Comparison of ENCODE assay signal across 8 cellular contexts in genomic region chr15:56365075-56365711, GRCh38. TPM values are rescaled to one million over a fixed set of nuclear protein-coding genes. Genes with fewer than 3 reads are reported as not detected.
DNase-seq lines count a peak whose midpoint lies in the region; ATAC-seq and TF ChIP-seq lines count a peak whose summit lies in the region.

Gene TEX9, plus strand, starts transcription at chr15:56365426. Its CDS starts 25 bp downstream, at chr15:56365451.

- no peak for TF ChIP-seq CTCF in fibroblast of mammary gland (conservative IDR thresholded peaks at IDR 0.05; ENCODE audit: control insufficient read depth, insufficient read depth, low read depth, low read length)
- TF ChIP-seq CTCF in natural killer cell (IDR thresholded peaks at IDR 0.05), result no peak

- H3K27ac ChIP-seq in HUES64 (ENCODE audit: low read depth, low read length), result peak within 1 kb of the TSS; percentile 46; the same call in 1 of the 2 replicates

- ATAC-seq in GM21526 (IDR thresholded peaks at IDR 0.05; ENCODE audit: low FRiP score, unreplicated experiment) (peak; percentile 87), natural killer cell (peak; percentile 73 to 91 (median 89))

- H3K27me3 ChIP-seq in HUES64 (ENCODE audit: insufficient read depth, low read length), result no peaks in the 10 kb centered on the region

- peaks cover 17 to 71% of the 10 kb centered on the region in 2 donors for H3K27me3 Mint-ChIP-seq in natural killer cell (ENCODE audit: low read depth in 2 of 2)

- DNase-seq in DMS114 treated with DMSO at 0.1 percent for 48 hours (lab: John Stamatoyannopoulos, UW; ENCODE audit: unreplicated experiment) (peak; percentile 65), OCI-M2 (lab: John Stamatoyannopoulos, UW; ENCODE audit: unreplicated experiment) (peak; percentile 55), fibroblast of mammary gland (ENCODE audit: low read depth) (peak; percentile 82), natural killer cell (peak; percentile 47)
- DNase-seq in activated T-cell treated with anti-CD3 and anti-CD28 coated beads, Interleukin-2, amount 50 U/mL, for 48 hours, result peak; percentile 84 to 87
- DNase-seq in stimulated activated naive CD4-positive, alpha-beta T cell (lab: John Stamatoyannopoulos, UW), result peak; percentile 9 to 50 (median 33)

- peak within 1 kb of the TSS; percentile 73 for H3K9ac ChIP-seq in HUES64 (ENCODE audit: low read depth, low read length)

- H3K4me3 Mint-ChIP-seq in natural killer cell, result peak within 1 kb of the TSS; percentile 91

- intact Hi-C loops in natural killer cell (cut with micrococcal nuclease), result no loop called here

- under 1% methylated on average over 45 of the region's 45 CpGs for WGBS in HUES64

- peak within 1 kb of the TSS; percentile 80 for H3K4me3 ChIP-seq in HUES64 (ENCODE audit: low read length)
- H3K4me3 ChIP-seq in fibroblast of mammary gland (ENCODE audit: control insufficient read depth, low read depth, low read length), result peak within 1 kb of the TSS; percentile 99

- H3K27ac Mint-ChIP-seq in natural killer cell, result peak within 1 kb of the TSS in 1 of 2 donors; percentile 34

- peaks cover 16% of the 10 kb centered on the region; the same call in 1 of the 2 replicates for H3K4me1 ChIP-seq in HUES64 (ENCODE audit: insufficient read depth, low read length)

- H3K36me3 Mint-ChIP-seq in natural killer cell, result no peaks in the 10 kb centered on the region

- no peaks in the 10 kb centered on the region for H3K36me3 ChIP-seq in HUES64 (ENCODE audit: insufficient read depth, low read length)

- peaks cover 0 to 2% of the 10 kb centered on the region in 2 donors for H3K9me3 Mint-ChIP-seq in natural killer cell

- H3K9me3 ChIP-seq in HUES64 (ENCODE audit: insufficient read depth, low read depth, low read length), result 0 out of 2 replicates have a peak, but pooled peaks cover 10% of the 10 kb centered on the region

- H3K4me1 Mint-ChIP-seq in natural killer cell, result peaks cover 19 to 20% of the 10 kb centered on the region in 2 donors

RNA-seq across cellular contexts. Expression of gene TEX9, which starts in this region (rescaled TPM):
- 5.6 TPM for polyA plus RNA-seq in HUES64 (2013, experiment 1 of 2)
- 5.9 TPM for polyA plus RNA-seq in HUES64 (2013, experiment 2 of 2)
- 1 to 10 TPM in 2 of 3 donors, under 1 TPM in 1; 0.54 to 1.1 (median 1.1) TPM for total RNA-seq in natural killer cell

Comparison
In these comparisons a context has a peak if more than half of its experiments do, and no peak if none do; other contexts are left out.
1. Peak in every context shown above with its lines: DNase-seq, ATAC-seq, H3K4me3 ChIP-seq and H3K27ac ChIP-seq.
2. DNase-seq: peak in every context shown above with its lines; median percentile 86 in activated T-cell treated with anti-CD3 and anti-CD28 coated beads, Interleukin-2, amount 50 U/mL, for 48 hours; 82 in fibroblast of mammary gland; 65 in DMS114 treated with DMSO at 0.1 percent for 48 hours; 55 in OCI-M2; 47 in natural killer cell; 33 in stimulated activated naive CD4-positive, alpha-beta T cell.